19 cellular contexts compared by ENCODE assay signal in genomic region chr3:155046935-155047334, GRCh38. TPM values are rescaled to one million over a fixed set of nuclear protein-coding genes. Genes with fewer than 3 reads are reported as not detected.
DNase-seq lines count a peak whose midpoint lies in the region; ATAC-seq and TF ChIP-seq lines count a peak whose summit lies in the region.
"Had no signal": no experiment of that assay in that cellular context is flagged by ENCODE, and none has a peak within 500 bp of the region (broad histone marks: within the 10 kb centered on the region; RNA-seq: fewer than 3 reads in every experiment).

No MANE protein-coding gene starts in this region.

- H3K4me1 Mint-ChIP-seq in MCF 10A (ENCODE audit: insufficient read depth, unreplicated experiment) = no peaks in the 10 kb centered on the region
- H3K4me1 Mint-ChIP-seq: GM23338 had no signal

- no peak for ATAC-seq in HG02981 (IDR thresholded peaks at IDR 0.05; ENCODE audit: unreplicated experiment)
- ATAC-seq: CD8-positive, alpha-beta T cell; GM23338 had no signal

- intact Hi-C loops in MCF 10A (cut with micrococcal nuclease) (no loop called here), breast epithelium (cut with DNase I; ENCODE audit: low total_unique reads) (no loop called here), PC-9 (cut with micrococcal nuclease; ENCODE audit: unreplicated experiment) (no loop called here), posterior cingulate gyrus (cut with DNase I) (no loop called here), esophagus muscularis mucosa (cut with DNase I) (no loop called here)

- CTCF ChIA-PET in MCF 10A (lab: Yijun Ruan, JAX) (interaction anchor here (0.6 to 1.2 kb wide), 3 partner anchors 37 to 110 kb away, joined by 3 read pairs; no protein-coding TSS in a partner anchor), PC-9 (lab: Charles Lee) (no interaction called here)

- H3K27ac Mint-ChIP-seq in MCF 10A (ENCODE audit: low read depth, unreplicated experiment) = peak overlapping the region; percentile 27
- H3K27ac Mint-ChIP-seq: CD14-positive monocyte; CD8-positive, alpha-beta T cell; GM23338 had no signal

- H3K36me3 ChIP-seq in breast epithelium (no peaks in the 10 kb centered on the region), PC-9 (ENCODE audit: low read depth) (no peaks in the 10 kb centered on the region), esophagus muscularis mucosa (no peaks in the 10 kb centered on the region)

- H3K9me3 ChIP-seq in breast epithelium = peaks cover 0 to 6% of the 10 kb centered on the region in 2 donors
- no peaks in the 10 kb centered on the region for H3K9me3 ChIP-seq in PC-9 (ENCODE audit: insufficient read depth, low read depth)
- H3K9me3 ChIP-seq in esophagus muscularis mucosa = peaks cover 0 to 9% (median 0%) of the 10 kb centered on the region in 4 donors

- BruUV-seq in MCF 10A (replicated peaks; lab: Mats Ljungman, UMichigan) (no TSS peak), PC-9 (replicated peaks; lab: Mats Ljungman, UMichigan) (no TSS peak)

- no peak for TF ChIP-seq EP300 in esophagus muscularis mucosa (IDR thresholded peaks at IDR 0.05)

- H4K20me1 ChIP-seq in PC-9 (ENCODE audit: insufficient read depth) = no peaks in the 10 kb centered on the region

- no peaks in the 10 kb centered on the region for H3K36me3 Mint-ChIP-seq in MCF 10A (ENCODE audit: insufficient read depth, unreplicated experiment)
- H3K36me3 Mint-ChIP-seq: CD14-positive monocyte; CD8-positive, alpha-beta T cell had no signal

- TF ChIP-seq POLR2A in breast epithelium (IDR thresholded peaks at IDR 0.05) (no peak), esophagus muscularis mucosa (IDR thresholded peaks at IDR 0.05; ENCODE audit: low read depth) (no peak)

- no peaks in the 10 kb centered on the region for H3K4me1 ChIP-seq in breast epithelium
- no peaks in the 10 kb centered on the region for H3K4me1 ChIP-seq in PC-9 (replicated peaks; ENCODE audit: insufficient read depth)
- no peaks in the 10 kb centered on the region for H3K4me1 ChIP-seq in esophagus muscularis mucosa
- H3K4me1 ChIP-seq: Caco-2 had no signal

- H3K4me2 ChIP-seq in PC-9 = no peak overlapping the region
- H3K4me2 ChIP-seq: GM23338 had no signal

- no peaks in the 10 kb centered on the region for H3K9me3 Mint-ChIP-seq in MCF 10A (ENCODE audit: unreplicated experiment)

- H2AFZ ChIP-seq in PC-9 = 0 out of 2 replicates have a peak overlapping the region, but pooled peaks have one; percentile 24
- H2AFZ ChIP-seq: GM23338 had no signal

- POLR2A ChIA-PET in MCF 10A (lab: Yijun Ruan, JAX) = interaction anchor here (1.2 to 1.3 kb wide), 2 partner anchors 9 to 75 kb away, joined by 3 to 4 read pairs; no protein-coding TSS in a partner anchor
- POLR2A ChIA-PET in PC-9 (lab: Charles Lee; ENCODE audit: unreplicated experiment) = no interaction called here

- H3K27me3 Mint-ChIP-seq in MCF 10A (ENCODE audit: insufficient read depth, unreplicated experiment) = no peaks in the 10 kb centered on the region

- H3K27me3 ChIP-seq in breast epithelium (no peaks in the 10 kb centered on the region), PC-9 (ENCODE audit: insufficient read depth, low read depth) (no peaks in the 10 kb centered on the region), esophagus muscularis mucosa (no peaks in the 10 kb centered on the region)

- no peaks in the 10 kb centered on the region for H3F3A ChIP-seq in PC-9 (ENCODE audit: insufficient read depth, low read depth)

- DNase-seq in MCF 10A (ENCODE audit: unreplicated experiment) (no peak), breast epithelium (ENCODE audit: low spot score in 2 of 2) (no peak), PC-9 (no peak), epithelial cell of prostate (ENCODE audit: low read depth, low spot score) (no peak), posterior cingulate gyrus (no peak), NCI-H2171 (lab: John Stamatoyannopoulos, UW) (no peak), esophagus muscularis mucosa (ENCODE audit: extremely low spot score) (no peak)
- DNase-seq: Caco-2; CD8-positive, alpha-beta T cell; DND-41; GF-D8; H7; IMR-90; KBM-7 had no signal

- H3K27ac ChIP-seq in breast epithelium (no peak overlapping the region), PC-9 (no peak overlapping the region), epithelial cell of prostate (peak overlapping the region; percentile 27), esophagus muscularis mucosa (replicated peaks in 1 of 4) (no peak overlapping the region)
- H3K27ac ChIP-seq: 22Rv1 had no signal

- H3K4me3 Mint-ChIP-seq in MCF 10A (ENCODE audit: unreplicated experiment) = no peak overlapping the region
- H3K4me3 Mint-ChIP-seq: CD14-positive monocyte; CD8-positive, alpha-beta T cell; GM23338 had no signal

- TF ChIP-seq CTCF in MCF 10A (IDR thresholded peaks at IDR 0.05; ENCODE audit: unreplicated experiment) (no peak), breast epithelium (IDR thresholded peaks at IDR 0.05) (no peak), PC-9 (conservative IDR thresholded peaks at IDR 0.05) (no peak), esophagus muscularis mucosa (IDR thresholded peaks at IDR 0.05) (no peak)

- no peaks in the 10 kb centered on the region for H3K79me2 ChIP-seq in PC-9 (ENCODE audit: low read depth)

- peaks cover 6% of the 10 kb centered on the region; the same call in 1 of the 2 replicates for H3K9me2 ChIP-seq in PC-9 (ENCODE audit: insufficient read depth)

- no peak overlapping the region for H3K4me3 ChIP-seq in breast epithelium
- H3K4me3 ChIP-seq in PC-9 = no peak overlapping the region
- H3K4me3 ChIP-seq in esophagus muscularis mucosa = no peak overlapping the region
- H3K4me3 ChIP-seq: GM23338 had no signal

RNA-seq across cellular contexts. Expression of gene MME, which starts 33.2 kb away (rescaled TPM):
- 26.3 and 37.0 TPM in 2 replicates for total RNA-seq in MCF 10A (2022)
- total RNA-seq in breast epithelium = 100 to 1,000 TPM; 114 to 155 (median 119) TPM
- 1.7 and 2.1 TPM in 2 replicates for total RNA-seq in PC-9 (2021)
- total RNA-seq in esophagus muscularis mucosa = 1 to 10 TPM; 1.7 to 6.5 (median 4.5) TPM
- total RNA-seq: A673 had no signal
